Comparison of ENCODE assay signal across 8 cellular contexts in genomic region chr17:43943769-43944418, GRCh38. TPM values are rescaled to one million over a fixed set of nuclear protein-coding genes. Genes with fewer than 3 reads are reported as not detected.
A peak's percentile ranks its signal among the peaks of the same experiment; 100 is the strongest.
DNase-seq lines count a peak whose midpoint lies in the region; ATAC-seq and TF ChIP-seq lines count a peak whose summit lies in the region.

No MANE protein-coding gene starts in this region.

- TF ChIP-seq CTCF in GM12873 (IDR thresholded peaks at IDR 0.05; ENCODE audit: insufficient read depth, low read depth, low read length, missing control alignments) (peak; percentile 97), type B pancreatic cell (conservative IDR thresholded peaks at IDR 0.05) (peak; percentile 97)

- H3K4me1 Mint-ChIP-seq in type B pancreatic cell (ENCODE audit: unreplicated experiment), result peaks cover 17% of the 10 kb centered on the region

- H3K79me1 ChIP-seq in trophoblast cell (ENCODE audit: low read length), result no peaks in the 10 kb centered on the region

- H3K9me3 Mint-ChIP-seq in type B pancreatic cell, result no peaks in the 10 kb centered on the region

- no peak for ATAC-seq in HG02970 (IDR thresholded peaks at IDR 0.05; ENCODE audit: low FRiP score, unreplicated experiment)

- no peak overlapping the region for H2AK5ac ChIP-seq in trophoblast cell (ENCODE audit: low read length)

- no peak overlapping the region for H3K9ac ChIP-seq in trophoblast cell (ENCODE audit: low read length)

- no peak overlapping the region for H3K4ac ChIP-seq in trophoblast cell (ENCODE audit: low read depth, low read length)

- no peak overlapping the region for H2BK5ac ChIP-seq in trophoblast cell (ENCODE audit: low read depth, low read length, poor library complexity)

- no peaks in the 10 kb centered on the region for H3K9me3 ChIP-seq in trophoblast cell (ENCODE audit: insufficient read depth, low read depth, low read length)

- no peak overlapping the region for H4K8ac ChIP-seq in trophoblast cell (ENCODE audit: low read depth, low read length)

- no peak overlapping the region for H2BK120ac ChIP-seq in trophoblast cell (ENCODE audit: insufficient read depth, low read length, poor library complexity)

- H3K18ac ChIP-seq in trophoblast cell (ENCODE audit: low read length), result no peak overlapping the region

- H3K36me3 Mint-ChIP-seq in type B pancreatic cell, result no peaks in the 10 kb centered on the region

- H3K4me1 ChIP-seq in trophoblast cell (ENCODE audit: control insufficient read depth in 1 of 2, insufficient read depth in 2 of 2, low read length in 2 of 2), result no peaks in the 10 kb centered on the region

- H3K14ac ChIP-seq in trophoblast cell (ENCODE audit: low read length), result no peak overlapping the region

- H2BK12ac ChIP-seq in trophoblast cell (ENCODE audit: low read length), result no peak overlapping the region

- no peaks in the 10 kb centered on the region for H3K27me3 ChIP-seq in trophoblast cell (ENCODE audit: insufficient read depth, low read length)

- no peaks in the 10 kb centered on the region for H3K36me3 ChIP-seq in trophoblast cell (ENCODE audit: control insufficient read depth in 1 of 2, insufficient read depth in 2 of 2, low read length in 2 of 2)

- H3K4me3 ChIP-seq in trophoblast cell (ENCODE audit: low read depth, low read length), result no peak overlapping the region

- H3K27me3 Mint-ChIP-seq in type B pancreatic cell, result peaks cover 18% of the 10 kb centered on the region

- H2AFZ ChIP-seq in trophoblast cell (ENCODE audit: insufficient read depth, low read length, poor library complexity), result no peak overlapping the region

- H3K23ac ChIP-seq in trophoblast cell (ENCODE audit: low read length), result no peak overlapping the region

- H4K12ac ChIP-seq in trophoblast cell (ENCODE audit: low read depth, low read length), result no peak overlapping the region

- H4K91ac ChIP-seq in trophoblast cell (ENCODE audit: low read depth, low read length), result no peak overlapping the region

- H3K27ac ChIP-seq in trophoblast cell (ENCODE audit: low read depth, low read length), result no peak overlapping the region

- no peak overlapping the region for H3K4me2 ChIP-seq in trophoblast cell (ENCODE audit: low read length)

- no CpG with 5 or more reads among the region's 8 CpGs for WGBS in trophoblast cell (ENCODE audit: extremely low coverage, insufficient coverage, insufficient read length)

- no peak overlapping the region for H3K4me3 Mint-ChIP-seq in type B pancreatic cell

- H3K27ac Mint-ChIP-seq in type B pancreatic cell, result peak overlapping the region; percentile 13

- H3K79me2 ChIP-seq in trophoblast cell (ENCODE audit: control insufficient read depth, insufficient read depth, low read length, poor library complexity), result no peaks in the 10 kb centered on the region

- DNase-seq in MV-4-11 (lab: John Stamatoyannopoulos, UW) (peak; percentile 75), SKM-1 (lab: John Stamatoyannopoulos, UW; ENCODE audit: unreplicated experiment) (peak; percentile 71), glomerular endothelial cell (ENCODE audit: extremely low read depth, low read depth, low spot score) (peak; percentile 31), trophoblast cell (peak; percentile 81 to 91), type B pancreatic cell (ENCODE audit: extremely low spot score, unreplicated experiment) (peak; percentile 88)
- DNase-seq in activated naive CD4-positive, alpha-beta T cell treated with Interleukin-2 at 50 U/mL for 16 hours, result peak; percentile 82

RNA-seq across cellular contexts. Expression of gene PPY, which starts 1.6 kb away (rescaled TPM):
- total RNA-seq in glomerular endothelial cell (not detected in 2 replicates), type B pancreatic cell (ENCODE audit: low replicate concordance) (29.8 and 65.9 TPM in 2 replicates)
- 1.1 and 1.3 TPM in 2 replicates for polyA plus RNA-seq in trophoblast cell (2013)

RNA-seq across cellular contexts. Expression of gene PYY, which starts 9.8 kb away (rescaled TPM):
- total RNA-seq in glomerular endothelial cell, result 0.64 TPM in 1 of 2 replicates, not detected in the other
- polyA plus RNA-seq in trophoblast cell (2013), result 0.07 TPM in 1 of 2 replicates, not detected in the other
- total RNA-seq in type B pancreatic cell (ENCODE audit: low replicate concordance), result 2.3 and 3.5 TPM in 2 replicates

RNA-seq across cellular contexts. Expression of gene MPP2, which starts 36.6 kb away (rescaled TPM):
- total RNA-seq in glomerular endothelial cell (1.2 and 1.9 TPM in 2 replicates), type B pancreatic cell (ENCODE audit: low replicate concordance) (5.2 and 18.5 TPM in 2 replicates)
- polyA plus RNA-seq in trophoblast cell (2013), result 0.88 and 0.96 TPM in 2 replicates

Comparison
In these comparisons a context has a peak if more than half of its experiments do, and no peak if none do; other contexts are left out.
1. DNase-seq: peak in every context shown above with its lines; median percentile 88 in type B pancreatic cell; 86 in trophoblast cell; 82 in activated naive CD4-positive, alpha-beta T cell treated with Interleukin-2 at 50 U/mL for 16 hours; 75 in MV-4-11; 71 in SKM-1; 31 in glomerular endothelial cell.
2. RNA of gene PPY, which starts 1.6 kb away (total RNA-seq): 29.8 to 65.9 TPM in type B pancreatic cell; not detected in glomerular endothelial cell; every median in the first group is over 10 times any median in the second.